ENCODE assay signal across 1 cellular context in genomic region chr7:116713500-116713899, GRCh38.
TF ChIP-seq lines count a peak whose summit lies in the region.

No MANE protein-coding gene starts in this region.

TF ChIP-seq in K562, 482 proteins besides CTCF, POLR2A, EP300 and RAD21 (continued from another document):
- TF ChIP-seq MCM7 (IDR thresholded peaks at IDR 0.05) (no peak), MNT (conservative IDR thresholded peaks at IDR 0.05) (no peak), ZSCAN29 (IDR thresholded peaks at IDR 0.05) (no peak), WHSC1 (IDR thresholded peaks at IDR 0.05; ENCODE audit: low read length) (no peak), HIVEP1 (CRISPR knock-in tag; IDR thresholded peaks at IDR 0.05) (no peak), NFE2 (IDR thresholded peaks at IDR 0.05; ENCODE audit: low read depth) (no peak), KDM4B (IDR thresholded peaks at IDR 0.05; ENCODE audit: borderline replicate concordance in 2 of 2, low read depth in 1 of 2) (no peak), MLX (CRISPR knock-in tag; conservative IDR thresholded peaks at IDR 0.05) (no peak), ZNF696 (CRISPR knock-in tag; conservative IDR thresholded peaks at IDR 0.05) (no peak), KHSRP (IDR thresholded peaks at IDR 0.05) (no peak), TAL1 (IDR thresholded peaks at IDR 0.05) (peak; percentile 30), DACH1 (IDR thresholded peaks at IDR 0.05; ENCODE audit: partially characterized antibody) (no peak), ZNF311 (CRISPR knock-in tag; IDR thresholded peaks at IDR 0.05) (no peak), RERE (CRISPR knock-in tag; IDR thresholded peaks at IDR 0.05; ENCODE audit: borderline replicate concordance) (no peak), GATAD2A (IDR thresholded peaks at IDR 0.05) (no peak), CUX1 (CRISPR knock-in tag; IDR thresholded peaks at IDR 0.05) (no peak), SUPT5H (IDR thresholded peaks at IDR 0.05) (no peak), POLR2B (IDR thresholded peaks at IDR 0.05; ENCODE audit: low read depth, partially characterized antibody) (no peak), HLTF (IDR thresholded peaks at IDR 0.05) (no peak), CHD4 (IDR thresholded peaks at IDR 0.05; ENCODE audit: insufficient read depth, insufficient replicate concordance, low read depth, low read length, poor library complexity, severe bottlenecking) (no peak), ZNF766 (CRISPR knock-in tag; conservative IDR thresholded peaks at IDR 0.05) (peak; percentile 54; the same call in 1 of the 2 replicates), ZNF24 (IDR thresholded peaks at IDR 0.05) (no peak), SETDB1 (IDR thresholded peaks at IDR 0.05; ENCODE audit: low read length) (no peak), CREB5 (CRISPR knock-in tag; IDR thresholded peaks at IDR 0.05) (no peak), TFAP4 (CRISPR knock-in tag; IDR thresholded peaks at IDR 0.05; ENCODE audit: borderline replicate concordance) (no peak), ARHGAP35 (IDR thresholded peaks at IDR 0.05; ENCODE audit: partially characterized antibody) (no peak)
